Comparison of ENCODE assay signal across 7 cellular contexts in the genomic region with DNA sequence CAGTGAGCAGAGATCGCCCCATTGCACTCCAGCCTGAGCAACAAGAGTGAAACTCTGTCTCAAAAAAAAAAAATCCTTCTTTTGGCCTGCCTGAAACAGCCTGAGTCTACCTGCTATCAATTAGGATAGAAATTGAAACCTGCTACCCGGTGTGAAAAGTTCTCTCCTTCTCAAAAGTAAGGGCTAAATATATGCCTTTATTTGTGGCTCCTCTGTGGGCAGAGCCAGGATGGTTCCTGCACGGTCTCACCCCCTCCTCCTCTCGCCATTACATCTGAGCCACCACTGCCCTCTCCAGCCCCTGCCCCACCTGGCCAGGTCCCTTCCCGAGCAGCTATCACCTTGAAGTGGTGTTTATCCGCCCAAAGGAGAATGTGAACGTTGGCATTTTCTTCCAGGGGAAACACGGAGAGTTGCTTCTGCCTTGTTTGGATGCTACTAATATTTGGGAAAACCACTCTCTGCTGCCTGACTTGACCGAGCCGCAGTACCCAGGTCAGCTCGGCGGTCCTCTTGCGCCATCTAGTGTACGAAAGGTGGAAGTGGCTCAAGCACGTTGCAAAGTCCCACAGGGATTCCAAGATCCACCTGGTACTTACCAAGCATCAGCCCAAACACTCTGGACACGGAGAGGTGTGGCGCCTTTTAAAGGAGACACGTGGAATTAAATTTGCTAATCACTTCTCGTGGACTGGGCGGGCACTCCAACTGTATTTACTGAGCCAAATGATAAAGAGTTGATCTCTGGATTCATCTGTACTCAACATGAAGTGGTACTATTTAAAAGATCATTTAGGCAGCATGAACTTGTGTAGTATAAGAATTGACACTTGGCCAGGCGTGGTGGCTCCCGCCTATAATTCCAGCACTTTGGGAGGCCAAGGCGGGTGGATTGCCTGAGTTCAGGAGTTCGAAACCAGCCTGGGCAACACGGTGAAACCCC. TPM values are rescaled to one million over a fixed set of nuclear protein-coding genes. Genes with fewer than 3 reads are reported as not detected.
DNase-seq lines count a peak whose midpoint lies in the region; ATAC-seq, FAIRE-seq and TF ChIP-seq lines count a peak whose summit lies in the region.

No MANE protein-coding gene starts in this region.

- peak; percentile 92 for FAIRE-seq in GM12891 (lab: Jason Lieb, UNC)

- TF ChIP-seq CTCF in dorsolateral prefrontal cortex (IDR thresholded peaks at IDR 0.05 in 54 of 56, conservative IDR thresholded peaks at IDR 0.05 in 2 of 56; ENCODE audit: low read depth in 1 of 56, partially characterized antibody in 56 of 56) = peak; percentile 73 to 97 (median 94)

- ATAC-seq in HG03378 (IDR thresholded peaks at IDR 0.05; ENCODE audit: unreplicated experiment) = peak; percentile 74

- intact Hi-C loops in dorsolateral prefrontal cortex (cut with DNase I) = loop anchor here (5.0 to 10.0 kb wide), 3 partner anchors 1281 to 1336 kb away; no protein-coding TSS in a partner anchor

- H3K4me3 ChIP-seq in dorsolateral prefrontal cortex = no peak overlapping the region

- no peak for TF ChIP-seq POLR2A in GM12891 (IDR thresholded peaks at IDR 0.05; ENCODE audit: low read depth, low read length)

- H3K27me3 ChIP-seq in dorsolateral prefrontal cortex = no peaks in the 10 kb centered on the region

- no peak overlapping the region for H3K27ac ChIP-seq in dorsolateral prefrontal cortex

- peak; percentile 55 for DNase-seq in GM12891 (ENCODE audit: insufficient read length, low spot score)
- peak; percentile 75 for DNase-seq in NCI-H748 (lab: John Stamatoyannopoulos, UW; ENCODE audit: unreplicated experiment)
- peak; percentile 52 to 55 for DNase-seq in activated CD4-positive, alpha-beta T cell treated with anti-CD3 and anti-CD28 coated beads, Interleukin-2, amount 50 U/mL, for 4 hours
- peak; percentile 64 to 87 (median 76) for DNase-seq in dorsolateral prefrontal cortex
- DNase-seq in lung microvascular endothelial cell (ENCODE audit: low read depth in 2 of 2) = peak; percentile 73 to 81
- peak; percentile 22 for DNase-seq in stimulated activated CD8-positive, alpha-beta memory T cell treated with anti-CD3 and anti-CD28 coated beads, Interleukin-15, amount 100 ng/mL, for 24 hours (ENCODE audit: low read depth)

TF ChIP-seq in GM12891, 5 proteins besides CTCF, POLR2A, EP300 and RAD21:
- TF ChIP-seq POU2F2 (IDR thresholded peaks at IDR 0.05; ENCODE audit: low read depth, low read length) (no peak), POLR2AphosphoS5 (IDR thresholded peaks at IDR 0.05; ENCODE audit: low read depth, low read length) (no peak), PAX5 (IDR thresholded peaks at IDR 0.05; ENCODE audit: insufficient read depth, low read length, severe bottlenecking) (no peak), TAF1 (IDR thresholded peaks at IDR 0.05; ENCODE audit: low read depth, low read length) (no peak), SPI1 (IDR thresholded peaks at IDR 0.05; ENCODE audit: low read depth, low read length) (no peak)

RNA-seq across cellular contexts. Expression of a gene that starts 31.9 kb away (rescaled TPM):
- polyA plus RNA-seq in GM12891 (2012; ENCODE audit: low read depth, missing spikeins) = 4.9 TPM
- total RNA-seq in dorsolateral prefrontal cortex (10 to 100 TPM; 18.7 to 44.9 (median 30.8) TPM), lung microvascular endothelial cell (5.0 and 6.0 TPM in 2 replicates)

RNA-seq across cellular contexts. Expression of a gene that starts 41.4 kb away (rescaled TPM):
- 21.3 TPM for polyA plus RNA-seq in GM12891 (2012; ENCODE audit: low read depth, missing spikeins)
- total RNA-seq in dorsolateral prefrontal cortex = 100 to 1,000 TPM in 82 of 120 experiments, 10 to 100 TPM in 38; 41.1 to 388 (median 113) TPM
- 19.2 and 29.9 TPM in 2 replicates for total RNA-seq in lung microvascular endothelial cell

Comparison
In these comparisons a context has a peak if more than half of its experiments do, and no peak if none do; other contexts are left out.
1. DNase-seq: peak in every context shown above with its lines; median percentile 77 in lung microvascular endothelial cell; 76 in dorsolateral prefrontal cortex; 75 in NCI-H748; 55 in GM12891; 54 in activated CD4-positive, alpha-beta T cell treated with anti-CD3 and anti-CD28 coated beads, Interleukin-2, amount 50 U/mL, for 4 hours; 22 in stimulated activated CD8-positive, alpha-beta memory T cell treated with anti-CD3 and anti-CD28 coated beads, Interleukin-15, amount 100 ng/mL, for 24 hours.